16 cellular contexts compared by ENCODE assay signal in the genomic region with DNA sequence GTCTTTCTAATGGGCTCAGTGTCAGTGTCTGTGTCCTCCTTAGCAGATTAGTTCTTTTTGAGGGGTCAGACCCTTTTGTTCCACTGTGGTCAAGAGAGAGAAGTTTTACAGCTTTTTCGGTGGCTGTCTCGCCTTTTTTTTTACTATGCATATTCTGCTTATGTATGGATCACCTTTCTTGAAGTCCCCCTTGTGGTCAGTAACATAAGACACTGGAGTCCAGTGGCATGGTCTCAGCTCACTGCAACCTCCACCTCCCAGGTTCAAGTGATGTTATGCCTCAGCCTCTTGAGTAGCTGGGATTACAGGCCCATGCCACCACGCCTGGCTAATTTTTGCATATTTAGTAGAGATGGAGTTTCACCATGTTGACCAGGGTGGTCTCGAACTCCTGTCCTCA. TPM values are rescaled to one million over a fixed set of nuclear protein-coding genes. Genes with fewer than 3 reads are reported as not detected.
A peak's percentile ranks its signal among the peaks of the same experiment; 100 is the strongest.
DNase-seq lines count a peak whose midpoint lies in the region; ATAC-seq, FAIRE-seq and TF ChIP-seq lines count a peak whose summit lies in the region.
"Had no signal": no experiment of that assay in that cellular context is flagged by ENCODE, and none has a peak within 500 bp of the region (broad histone marks: within the 10 kb centered on the region; RNA-seq: fewer than 3 reads in every experiment).

No MANE protein-coding gene starts in this region.

- H2BK15ac ChIP-seq in H9 (ENCODE audit: low read depth, low read length) (no peak overlapping the region), H1 (ENCODE audit: low read length) (no peak overlapping the region)

- no peaks in the 10 kb centered on the region for H3K9me3 ChIP-seq in H9 (ENCODE audit: control insufficient read depth, low read depth, low read length)
- no peaks in the 10 kb centered on the region for H3K9me3 ChIP-seq in Karpas-422 (ENCODE audit: low read length)
- no peaks in the 10 kb centered on the region for H3K9me3 ChIP-seq in H1 (ENCODE audit: insufficient read depth in 2 of 2, low read depth in 1 of 2, low read length in 1 of 2)
- no peaks in the 10 kb centered on the region for H3K9me3 ChIP-seq in small intestine (ENCODE audit: control insufficient read depth, low read depth)
- H3K9me3 ChIP-seq: BLaER1, SJSA1 had no signal

- TF ChIP-seq EP300 in H1 (IDR thresholded peaks at IDR 0.05; ENCODE audit: borderline replicate concordance in 1 of 2, low read depth in 2 of 2, low read length in 2 of 2), result no peak

- H3K4me1 ChIP-seq in H9 (ENCODE audit: insufficient read depth, low read length) (no peaks in the 10 kb centered on the region), Karpas-422 (ENCODE audit: low read length) (no peaks in the 10 kb centered on the region; the same call in 1 of the 2 replicates), H1 (replicated peaks in 1 of 4; ENCODE audit: control insufficient read depth in 3 of 4, insufficient read depth in 4 of 4, low read length in 3 of 4) (peaks cover 0 to 2% (median 0%) of the 10 kb centered on the region in 4 experiments; a peak in 1 of 7 replicates), small intestine (ENCODE audit: control insufficient read depth in 2 of 2, insufficient read depth in 1 of 2, low read depth in 1 of 2, low read length in 1 of 2) (no peaks in the 10 kb centered on the region)
- H3K4me1 ChIP-seq: BLaER1 had no signal

- no peak overlapping the region for H2AFZ ChIP-seq in H9 (ENCODE audit: low read length)
- peak overlapping the region; percentile 33; the same call in 1 of the 2 replicates for H2AFZ ChIP-seq in Karpas-422 (ENCODE audit: low read length)
- H2AFZ ChIP-seq in H1 (ENCODE audit: low read length), result no peak overlapping the region

- H2BK20ac ChIP-seq in H9 (ENCODE audit: low read depth, low read length, poor library complexity, severe bottlenecking), result no peak overlapping the region
- H2BK20ac ChIP-seq in H1 (ENCODE audit: low read length), result no peak overlapping the region

- TF ChIP-seq CTCF in H9 (conservative IDR thresholded peaks at IDR 0.05), result peak; percentile 46
- peak in 1 of 3 experiments; percentile 16; a peak in 2 of 4 replicates for TF ChIP-seq CTCF in H1 (IDR thresholded peaks at IDR 0.05; ENCODE audit: control extremely low read depth in 1 of 3, insufficient read depth in 1 of 3, low read depth in 1 of 3, low read length in 3 of 3)

- H3K18ac ChIP-seq in H9 (ENCODE audit: insufficient read length, low read depth, low read length), result no peak overlapping the region
- no peak overlapping the region for H3K18ac ChIP-seq in H1 (ENCODE audit: extremely low read depth, low read length)

- FAIRE-seq in H1 (lab: Jason Lieb, UNC), result no peak
- no peak for FAIRE-seq in small intestine (lab: Jason Lieb, UNC)
- FAIRE-seq: GM12878, GM18507 had no signal

- H3K79me1 ChIP-seq in H9 (ENCODE audit: insufficient read depth, low read depth, low read length, poor library complexity, severe bottlenecking) (no peaks in the 10 kb centered on the region), H1 (ENCODE audit: low read depth, low read length) (0 out of 2 replicates have a peak, but pooled peaks cover 2% of the 10 kb centered on the region)

- H3K23me2 ChIP-seq in H9 (ENCODE audit: insufficient read length, low read depth, low read length, poor library complexity, severe bottlenecking) (no peaks in the 10 kb centered on the region), H1 (ENCODE audit: low read depth, low read length) (no peaks in the 10 kb centered on the region)

- no peaks in the 10 kb centered on the region; a peak in 1 of 7 replicates for H3K36me3 Mint-ChIP-seq in H9 (ENCODE audit: insufficient read depth in 1 of 3, low read depth in 3 of 3)
- H3K36me3 Mint-ChIP-seq in activated naive CD4-positive, alpha-beta T cell treated with anti-CD3 and anti-CD28 coated beads, Interleukin-2, amount 50 U/mL, for 72 hours, result no peaks in the 10 kb centered on the region

- H3K4me2 ChIP-seq in H9 (ENCODE audit: insufficient read depth, insufficient read length, low read length) (no peak overlapping the region), Karpas-422 (ENCODE audit: low read depth, low read length, poor library complexity, severe bottlenecking) (no peak overlapping the region), H1 (ENCODE audit: insufficient read depth in 1 of 2, low read depth in 2 of 2, low read length in 2 of 2) (no peak overlapping the region)
- H3K4me2 ChIP-seq: BLaER1 had no signal

- H4K20me1 ChIP-seq in H9 (ENCODE audit: control insufficient read depth, insufficient read depth, insufficient read length) (no peaks in the 10 kb centered on the region), Karpas-422 (ENCODE audit: insufficient read depth, low read depth, low read length) (no peaks in the 10 kb centered on the region), H1 (replicated peaks in 1 of 2; ENCODE audit: control insufficient read depth in 1 of 2, insufficient read depth in 2 of 2, low read length in 2 of 2) (no peaks in the 10 kb centered on the region)
- H4K20me1 ChIP-seq: BLaER1 had no signal

- no peak overlapping the region for H3K4ac ChIP-seq in H9 (ENCODE audit: low read depth, low read length)
- H3K4ac ChIP-seq in H1 (replicated peaks; ENCODE audit: insufficient read length, low read depth, low read length), result no peak overlapping the region

- CTCF ChIA-PET in H1 (lab: Charles Lee; ENCODE audit: partially characterized antibody), result interaction anchor here (0.7 to 1.9 kb wide), 10 partner anchors 9 to 117 kb away, joined by 3 to 6 read pairs (median 4); no protein-coding TSS in a partner anchor

- H3K9me3 Mint-ChIP-seq in H9, result no peaks in the 10 kb centered on the region; a peak in 1 of 5 replicates
- H3K9me3 Mint-ChIP-seq in activated naive CD4-positive, alpha-beta T cell treated with anti-CD3 and anti-CD28 coated beads, Interleukin-2, amount 50 U/mL, for 72 hours, result peaks cover 0 to 5% of the 10 kb centered on the region in 2 donors

- H3K23ac ChIP-seq in H9 (ENCODE audit: insufficient read length, low read depth, low read length) (no peak overlapping the region), H1 (ENCODE audit: insufficient read length) (no peak overlapping the region)

- H4K91ac ChIP-seq in H9 (ENCODE audit: insufficient read length, low read depth, low read length) (no peak overlapping the region), H1 (replicated peaks; ENCODE audit: insufficient read length, low read length) (no peak overlapping the region)

- H4K8ac ChIP-seq in H9 (replicated peaks; ENCODE audit: insufficient read length, low read depth, low read length) (no peak overlapping the region), H1 (ENCODE audit: extremely low read depth, insufficient read depth, low read length) (no peak overlapping the region)

- H3K9ac ChIP-seq in H9 (ENCODE audit: extremely low read depth, insufficient read length, low read length) (no peak overlapping the region), Karpas-422 (ENCODE audit: low read length) (no peak overlapping the region), H1 (replicated peaks in 1 of 4; ENCODE audit: extremely low read depth in 1 of 4, low read depth in 3 of 4, low read length in 3 of 4) (no peak overlapping the region)
- H3K9ac ChIP-seq: BLaER1 had no signal

- no peak overlapping the region for H3K4me3 Mint-ChIP-seq in H9

- H2BK5ac ChIP-seq in H9 (ENCODE audit: insufficient read length, low read length) (no peak overlapping the region), H1 (ENCODE audit: low read depth, low read length) (no peak overlapping the region)

- H2AK5ac ChIP-seq in H9 (ENCODE audit: insufficient read length, low read length) (no peak overlapping the region), H1 (ENCODE audit: low read depth, low read length) (no peak overlapping the region)

- no peaks in the 10 kb centered on the region for H3K9me2 ChIP-seq in Karpas-422 (replicated peaks; ENCODE audit: insufficient read depth, low read length)

- TF ChIP-seq RAD21 in H1 (IDR thresholded peaks at IDR 0.05 in 1 of 2, conservative IDR thresholded peaks at IDR 0.05 in 1 of 2; ENCODE audit: low read depth in 2 of 2, low read length in 2 of 2), result peak; percentile 22 to 25; a peak in 2 of 4 replicates

- POLR2A ChIA-PET in H1 (lab: Charles Lee; ENCODE audit: partially characterized antibody), result no interaction called here

- no peaks in the 10 kb centered on the region for H3K27me3 Mint-ChIP-seq in H9 (ENCODE audit: low read depth)

- DNase-seq in H9 (no peak), Karpas-422 (no peak), H1 (ENCODE audit: low read depth in 1 of 2, low spot score in 2 of 2) (no peak), small intestine (peak; percentile 18), occipital lobe (lab: John Stamatoyannopoulos, UW) (no peak), NCI-H2227 treated with DMSO at 0.1 percent for 48 hours (lab: John Stamatoyannopoulos, UW) (no peak)
- DNase-seq in activated naive CD4-positive, alpha-beta T cell treated with anti-CD3 and anti-CD28 coated beads, Interleukin-2, amount 50 U/mL, for 72 hours (ENCODE audit: low spot score in 2 of 2), result no peak
- DNase-seq: DMS153, HCEC 1CT, NCI-H1417 treated with DMSO at 0.1 percent for 48 hours, NCI-H2081, NCI-H524 treated with DMSO at 0.1 percent for 48 hours had no signal

- H3K14ac ChIP-seq in H9 (ENCODE audit: insufficient read depth, low read length), result no peak overlapping the region
- no peak overlapping the region for H3K14ac ChIP-seq in H1 (ENCODE audit: insufficient read length)

- no CpG with 5 or more reads among the region's 4 CpGs for whole genome bisulfite sequencing in H9 (ENCODE audit: extremely low coverage, insufficient read length, low lambda C conversion rate)
- WGBS in H1 (ENCODE audit: extremely low coverage in 1 of 2, insufficient coverage in 1 of 2, insufficient read length in 1 of 2, insufficient replicate concordance in 2 of 2, low coverage in 1 of 2, low lambda C conversion rate in 2 of 2, missing lambda C conversion rate in 1 of 2), 2 experiments, result 91% methylated on average over 4 of the region's 4 CpGs; no CpG with 5 or more reads in 1 of the 2 experiments
- 92 to 95% (median 94%) methylated on average over 4 of the region's 4 CpGs for WGBS in small intestine, 3 donors

- H2BK120ac ChIP-seq in H9 (ENCODE audit: low read depth, low read length, poor library complexity, severe bottlenecking), result no peak overlapping the region
- H2BK120ac ChIP-seq in H1 (replicated peaks; ENCODE audit: low read depth, low read length), result no peak overlapping the region

- H3K4me3 ChIP-seq in Karpas-422 (ENCODE audit: low read length) (no peak overlapping the region), H1 (ENCODE audit: extremely low read depth in 1 of 4, insufficient read depth in 2 of 4, low read depth in 3 of 4, low read length in 4 of 4) (no peak overlapping the region), small intestine (ENCODE audit: low read depth in 1 of 2, low read length in 2 of 2) (no peak overlapping the region)
- H3K4me3 ChIP-seq: BLaER1, GM12878, SJSA1 had no signal

- no peak for TF ChIP-seq POLR2A in H1 (IDR thresholded peaks at IDR 0.05; ENCODE audit: control extremely low read depth in 1 of 2, low read depth in 2 of 2, low read length in 2 of 2)

- no peak overlapping the region for H3K27ac Mint-ChIP-seq in H9
- H3K27ac Mint-ChIP-seq in activated naive CD4-positive, alpha-beta T cell treated with anti-CD3 and anti-CD28 coated beads, Interleukin-2, amount 50 U/mL, for 72 hours, result no peak overlapping the region

- H3K56ac ChIP-seq in H9 (ENCODE audit: insufficient read length, low read depth, low read length), result no peak overlapping the region
- no peak overlapping the region for H3K56ac ChIP-seq in H1 (replicated peaks; ENCODE audit: insufficient read length, low read depth, low read length)

- H3T11ph ChIP-seq in H9 (ENCODE audit: low read length), result no peak overlapping the region

- H3K27me3 ChIP-seq in H9 (ENCODE audit: insufficient read depth, low read length) (no peaks in the 10 kb centered on the region), Karpas-422 (ENCODE audit: low read length) (no peaks in the 10 kb centered on the region), H1 (replicated peaks in 1 of 4; ENCODE audit: control insufficient read depth in 3 of 4, extremely low read depth in 1 of 4, insufficient read depth in 3 of 4, low read length in 3 of 4) (no peaks in the 10 kb centered on the region), small intestine (ENCODE audit: control insufficient read depth in 2 of 2, insufficient read depth in 2 of 2, low read length in 2 of 2) (no peaks in the 10 kb centered on the region)
- H3K27me3 ChIP-seq: BLaER1, SJSA1 had no signal

- ATAC-seq in activated naive CD4-positive, alpha-beta T cell treated with anti-CD3 and anti-CD28 coated beads, Interleukin-2, amount 50 U/mL, for 72 hours, result no peak
- ATAC-seq: GM12878 had no signal

- H4K5ac ChIP-seq in H9 (ENCODE audit: insufficient read length, low read depth, low read length) (no peak overlapping the region), H1 (ENCODE audit: insufficient read length, low read depth, low read length) (no peak overlapping the region)

- H3K36me3 ChIP-seq in Karpas-422 (ENCODE audit: insufficient read depth, low read length) (no peaks in the 10 kb centered on the region), H1 (ENCODE audit: control insufficient read depth in 2 of 4, insufficient read depth in 4 of 4, low read length in 3 of 4) (no peaks in the 10 kb centered on the region), small intestine (ENCODE audit: control insufficient read depth in 2 of 2, insufficient read depth in 2 of 2, low read length in 2 of 2) (no peaks in the 10 kb centered on the region)
- H3K36me3 ChIP-seq: BLaER1, SJSA1 had no signal

- no peak overlapping the region for H2BK12ac ChIP-seq in H9 (ENCODE audit: insufficient read length, low read depth, low read length)
- no peak overlapping the region for H2BK12ac ChIP-seq in H1 (ENCODE audit: low read depth, low read length)

- peaks cover 9 to 11% of the 10 kb centered on the region in 2 experiments for H3K4me1 Mint-ChIP-seq in H9

- H3K27ac ChIP-seq in H9 (ENCODE audit: insufficient read length, low read depth, low read length) (no peak overlapping the region), Karpas-422 (ENCODE audit: low read length) (no peak overlapping the region), H1 (ENCODE audit: low read depth, low read length) (no peak overlapping the region), small intestine (ENCODE audit: low read depth in 1 of 2, low read length in 1 of 2) (no peak overlapping the region)
- H3K27ac ChIP-seq: BLaER1, SJSA1 had no signal

- H3K79me2 ChIP-seq in H9 (ENCODE audit: insufficient read depth, low read length) (no peaks in the 10 kb centered on the region), Karpas-422 (ENCODE audit: low read length) (no peaks in the 10 kb centered on the region), H1 (ENCODE audit: control insufficient read depth in 1 of 2, insufficient read depth in 2 of 2, low read length in 2 of 2) (no peaks in the 10 kb centered on the region)

RNA-seq across cellular contexts. Expression of gene PGRMC2, which starts 54.0 kb away (rescaled TPM):
- 72.6 and 77.6 TPM in 2 replicates for total RNA-seq in H9 (2021)
- total RNA-seq in Karpas-422 (2014; rRNA removed; shearing (Covaris generic); ENCODE audit: low replicate concordance), result 23.2 and 29.9 TPM in 2 replicates
- total RNA-seq in H1 (2021; fragmentation: NEBNext Ultra II Directional; extraction: Animal tissue kit (Norgen Biotek cat#: 25700)), result 79.5 and 85.3 TPM in 2 replicates
- polyA plus RNA-seq in H1 (2011; rRNA removed), result 5.9 and 9.5 TPM in 2 replicates
- polyA plus RNA-seq in H1 (2011; cell fraction: cytosol; rRNA removed), result 13.4 TPM
- polyA plus RNA-seq in H1 (2011; cell fraction: nucleus; rRNA removed), result 5.5 TPM
- polyA plus RNA-seq in H1 (2012, experiment 1 of 2), result 26.8 to 73.8 TPM (median 32.8 TPM) in 4 replicates
- 16.9 TPM for polyA plus RNA-seq in H1 (2012, experiment 2 of 2)
- polyA plus RNA-seq in H1 (2013, experiment 1 of 2), result 66.9 TPM
- polyA plus RNA-seq in H1 (2013, experiment 2 of 2), result 82.7 TPM
- polyA minus RNA-seq in H1 (2011; rRNA and poly(A)+ RNA removed), result 3.2 and 4.1 TPM in 2 replicates
- 7.3 TPM for polyA minus RNA-seq in H1 (2011; cell fraction: cytosol; rRNA and poly(A)+ RNA removed)
- polyA minus RNA-seq in H1 (2011; cell fraction: nucleus; rRNA and poly(A)+ RNA removed), result 10.2 TPM
- 10 to 100 TPM; 47.3 to 54.0 (median 51.4) TPM for polyA plus RNA-seq in small intestine
- total RNA-seq in activated naive CD4-positive, alpha-beta T cell treated with anti-CD3 and anti-CD28 coated beads, Interleukin-2, amount 50 U/mL, for 72 hours, result 10 to 100 TPM; 23.6 to 52.7 TPM
- 31.0 TPM for total RNA-seq in occipital lobe
